Comparison of ENCODE assay signal across 28 cellular contexts in genomic region chr17:20232611-20233010, GRCh38.
"Had no signal": no experiment of that assay in that cellular context is flagged by ENCODE, and none has a peak within 500 bp of the region (broad histone marks: within the 10 kb centered on the region; RNA-seq: fewer than 3 reads in every experiment).

No MANE protein-coding gene starts in this region.

- H3K4me3 Mint-ChIP-seq: immature natural killer cell; nephron progenitor cell; neural progenitor cell; stimulated activated naive B cell treated with anti-CD40 and anti-IgM and Interleukin-4, amounts not matched to agents 10 μg/mL and 1 μg/mL and 100 μg/mL, for 72 hours; type B pancreatic cell had no signal

- H3K4me1 Mint-ChIP-seq: stimulated activated naive B cell treated with anti-CD40 and anti-IgM and Interleukin-4, amounts not matched to agents 10 μg/mL and 1 μg/mL and 100 μg/mL, for 72 hours had no signal

- ATAC-seq: left colon; left lung; naive thymus-derived CD8-positive, alpha-beta T cell; right cardiac atrium; sciatic nerve; stimulated activated naive B cell treated with anti-CD40 and anti-IgM and Interleukin-4, amounts not matched to agents 10 μg/mL and 1 μg/mL and 100 μg/mL, for 72 hours; stimulated activated naive CD8-positive, alpha-beta T cell treated with anti-CD3 and anti-CD28 coated beads, Interleukin-15, Interleukin-2, amounts not matched to agents 100 U/mL and 50 U/mL, for 24 hours had no signal

- DNase-seq: hypothalamus; immature natural killer cell; kidney; left colon; left lung; lower lobe of right lung; mammary epithelial cell; mesenchymal stem cell; naive thymus-derived CD8-positive, alpha-beta T cell; nephron progenitor cell; occipital lobe; retina; right cardiac atrium; stimulated activated CD4-positive, alpha-beta T cell treated with anti-CD3 and anti-CD28 coated beads, Interleukin-12 subunit alpha, Interleukin-12 subunit beta, amount 100 ng/mL, for 4 hours; stimulated activated CD4-positive, alpha-beta T cell treated with anti-CD3 and anti-CD28 coated beads, Interleukin-15, amount 100 ng/mL, for 24 hours; stimulated activated CD4-positive, alpha-beta T cell treated with anti-CD3 and anti-CD28 coated beads, Interleukin-2, amount 100 ng/mL, for 24 hours; stimulated activated CD4-positive, alpha-beta T cell treated with anti-CD3 and anti-CD28 coated beads, Interleukin-4, amount 100 ng/mL, for 1 hour; stimulated activated naive B cell treated with anti-CD40 and anti-IgM and Interleukin-4, amounts not matched to agents 10 μg/mL and 1 μg/mL and 100 μg/mL, for 72 hours; stimulated activated naive CD8-positive, alpha-beta T cell treated with anti-CD3 and anti-CD28 coated beads, Interleukin-15, Interleukin-2, amounts not matched to agents 100 U/mL and 50 U/mL, for 24 hours; stomach; uterus had no signal

- H3K27me3 Mint-ChIP-seq: naive thymus-derived CD8-positive, alpha-beta T cell; progenitor cell of endocrine pancreas; stimulated activated naive B cell treated with anti-CD40 and anti-IgM and Interleukin-4, amounts not matched to agents 10 μg/mL and 1 μg/mL and 100 μg/mL, for 72 hours; type B pancreatic cell had no signal

- H3K27ac ChIP-seq: left lung, lower lobe of right lung, neural progenitor cell, neutrophil, stomach, suprapubic skin, tibial nerve, uterus had no signal

- H3K36me3 Mint-ChIP-seq: naive thymus-derived CD8-positive, alpha-beta T cell had no signal

- H3K27ac Mint-ChIP-seq: immature natural killer cell; nephron progenitor cell; neural progenitor cell; progenitor cell of endocrine pancreas; stimulated activated naive B cell treated with anti-CD40 and anti-IgM and Interleukin-4, amounts not matched to agents 10 μg/mL and 1 μg/mL and 100 μg/mL, for 72 hours; type B pancreatic cell had no signal

- H3K9me3 Mint-ChIP-seq: immature natural killer cell; nephron progenitor cell; neural progenitor cell; stimulated activated naive B cell treated with anti-CD40 and anti-IgM and Interleukin-4, amounts not matched to agents 10 μg/mL and 1 μg/mL and 100 μg/mL, for 72 hours; type B pancreatic cell had no signal
